ENCODE assay signal across 22 cellular contexts in genomic region chr12:54026640-54027441, GRCh38. TPM values are rescaled to one million over a fixed set of nuclear protein-coding genes. Genes with fewer than 3 reads are reported as not detected.
DNase-seq lines count a peak whose midpoint lies in the region; ATAC-seq, FAIRE-seq and TF ChIP-seq lines count a peak whose summit lies in the region.
"Had no signal": no experiment of that assay in that cellular context is flagged by ENCODE, and none has a peak within 500 bp of the region (broad histone marks: within the 10 kb centered on the region; RNA-seq: fewer than 3 reads in every experiment).

No MANE protein-coding gene starts in this region.

- no peak overlapping the region for H4K5ac ChIP-seq in H1 (ENCODE audit: insufficient read length, low read depth, low read length)

- H3K4me3 ChIP-seq in AG04449 (ENCODE audit: low read depth, low read length) (peak overlapping the region; percentile 39), H1 (ENCODE audit: extremely low read depth in 1 of 4, insufficient read depth in 2 of 4, low read depth in 3 of 4, low read length in 4 of 4) (no peak overlapping the region), ovary (no peak overlapping the region), sigmoid colon (no peak overlapping the region)
- H3K4me3 ChIP-seq: esophagus muscularis mucosa, heart left ventricle, stomach had no signal

- TF ChIP-seq POLR2A in H1 (IDR thresholded peaks at IDR 0.05; ENCODE audit: control extremely low read depth in 1 of 2, low read depth in 2 of 2, low read length in 2 of 2) (no peak), ovary (IDR thresholded peaks at IDR 0.05) (no peak), sigmoid colon (IDR thresholded peaks at IDR 0.05) (no peak)

- H3K9me3 ChIP-seq in H1 (ENCODE audit: insufficient read depth in 2 of 2, low read depth in 1 of 2, low read length in 1 of 2) (no peaks in the 10 kb centered on the region), ovary (no peaks in the 10 kb centered on the region), sigmoid colon (no peaks in the 10 kb centered on the region)
- H3K9me3 ChIP-seq: esophagus muscularis mucosa, heart left ventricle, stomach had no signal

- POLR2A ChIA-PET in AG04449 (lab: Yijun Ruan, JAX) (interaction anchor here (0.5 to 3.9 kb wide), 5 partner anchors 10 to 36 kb away, joined by 3 to 28 read pairs (median 6); partner anchors contain the start of gene HOXC8), H1 (lab: Charles Lee; ENCODE audit: partially characterized antibody) (interaction anchor here (0.6 to 1.1 kb wide), 2 partner anchors 21 to 24 kb away, joined by 3 read pairs; no protein-coding TSS in a partner anchor)

- no peak overlapping the region for H3K56ac ChIP-seq in H1 (replicated peaks; ENCODE audit: insufficient read length, low read depth, low read length)

- intact Hi-C loops in ovary (cut with DNase I) = loop anchor here in 1 of 4 donors (5.0 kb wide), 1 partner anchor 165 kb away; no protein-coding TSS in a partner anchor
- intact Hi-C loops in sigmoid colon (cut with DNase I) = no loop called here

- H3K36me3 ChIP-seq in H1 (ENCODE audit: control insufficient read depth in 2 of 4, insufficient read depth in 4 of 4, low read length in 3 of 4) (peaks cover 0 to 2% (median 0%) of the 10 kb centered on the region in 4 experiments; a peak in 1 of 8 replicates), ovary (no peaks in the 10 kb centered on the region), sigmoid colon (no peaks in the 10 kb centered on the region)
- H3K36me3 ChIP-seq: brain microvascular endothelial cell, esophagus muscularis mucosa, heart left ventricle, stomach had no signal

- no peak overlapping the region for H2AFZ ChIP-seq in H1 (ENCODE audit: low read length)

- peak overlapping the region; percentile 53; the same call in 1 of the 2 replicates for H4K8ac ChIP-seq in H1 (ENCODE audit: extremely low read depth, insufficient read depth, low read length)

- H3K9ac ChIP-seq in H1 (replicated peaks in 1 of 4; ENCODE audit: extremely low read depth in 1 of 4, low read depth in 3 of 4, low read length in 3 of 4) = no peak overlapping the region

- no peaks in the 10 kb centered on the region for H3K23me2 ChIP-seq in H1 (ENCODE audit: low read depth, low read length)

- H2BK5ac ChIP-seq in H1 (ENCODE audit: low read depth, low read length) = no peak overlapping the region

- H2BK120ac ChIP-seq in H1 (replicated peaks; ENCODE audit: low read depth, low read length) = no peak overlapping the region

- H3K4me1 ChIP-seq in H1 (replicated peaks in 1 of 4; ENCODE audit: control insufficient read depth in 3 of 4, insufficient read depth in 4 of 4, low read length in 3 of 4) = peaks cover 0 to 5% (median 2%) of the 10 kb centered on the region in 4 experiments; a peak in 3 of 7 replicates
- H3K4me1 ChIP-seq in ovary (ENCODE audit: insufficient read depth) = peaks cover 14% of the 10 kb centered on the region
- H3K4me1 ChIP-seq in sigmoid colon = peaks cover 0 to 22% (median 17%) of the 10 kb centered on the region in 4 donors

- no peak for DNase-seq in AG04449 (ENCODE audit: low read depth, low spot score)
- peak; percentile 65 to 67 for DNase-seq in NOMO-1 (lab: John Stamatoyannopoulos, UW; ENCODE audit: unreplicated experiment in 2 of 2)
- no peak for DNase-seq in H1 (ENCODE audit: low read depth in 1 of 2, low spot score in 2 of 2)
- peak in 4 of 5 donors; percentile 10 to 36 (median 30) for DNase-seq in ovary
- DNase-seq in sigmoid colon = no peak
- DNase-seq in kidney glomerular epithelial cell (lab: John Stamatoyannopoulos, UW) = no peak
- DNase-seq in endothelial cell (ENCODE audit: low spot score) = no peak
- DNase-seq: activated CD8-positive, alpha-beta memory T cell treated with anti-CD3 and anti-CD28 coated beads, Interleukin-2, amount 50 U/mL, for 48 hours; activated naive CD4-positive, alpha-beta T cell treated with Interleukin-2 at 50 U/mL for 16 hours; brain microvascular endothelial cell; dermis blood vessel endothelial cell; heart left ventricle; KG1; NCI-H1105 treated with DMSO at 0.1 percent for 48 hours; NCI-H2171; SHP77; stomach had no signal

- H3K14ac ChIP-seq in H1 (ENCODE audit: insufficient read length) = no peak overlapping the region

- no peak overlapping the region for H2BK15ac ChIP-seq in H1 (ENCODE audit: low read length)

- no peaks in the 10 kb centered on the region for H3K79me2 ChIP-seq in H1 (ENCODE audit: control insufficient read depth in 1 of 2, insufficient read depth in 2 of 2, low read length in 2 of 2)

- H2BK12ac ChIP-seq in H1 (ENCODE audit: low read depth, low read length) = no peak overlapping the region

- TF ChIP-seq CTCF in AG04449 (IDR thresholded peaks at IDR 0.05; ENCODE audit: insufficient read depth, low read length, missing control alignments) (no peak), H1 (IDR thresholded peaks at IDR 0.05; ENCODE audit: control extremely low read depth in 1 of 3, insufficient read depth in 1 of 3, low read depth in 1 of 3, low read length in 3 of 3) (no peak), ovary (IDR thresholded peaks at IDR 0.05) (no peak), sigmoid colon (IDR thresholded peaks at IDR 0.05) (no peak), endothelial cell (IDR thresholded peaks at IDR 0.05; ENCODE audit: unreplicated experiment) (no peak)

- no peak for FAIRE-seq in H1 (lab: Jason Lieb, UNC)

- no peak for ATAC-seq in GM21390 (IDR thresholded peaks at IDR 0.05; ENCODE audit: unreplicated experiment)
- ATAC-seq: heart left ventricle had no signal

- TF ChIP-seq EP300 in H1 (IDR thresholded peaks at IDR 0.05; ENCODE audit: borderline replicate concordance in 1 of 2, low read depth in 2 of 2, low read length in 2 of 2) = no peak
- TF ChIP-seq EP300 in ovary (IDR thresholded peaks at IDR 0.05) = no peak
- no peak for TF ChIP-seq EP300 in sigmoid colon (IDR thresholded peaks at IDR 0.05)

- CTCF ChIA-PET in AG04449 (lab: Yijun Ruan, JAX) (interaction anchor here (0.9 to 23.4 kb wide), 9 partner anchors 10 to 342 kb away, joined by 3 to 908 read pairs (median 4); partner anchors contain the start of genes HOXC8, HOXC9 and SMUG1), H1 (lab: Charles Lee; ENCODE audit: partially characterized antibody) (interaction anchor here (0.5 to 20.0 kb wide), 11 partner anchors 20 to 470 kb away, joined by 3 to 339 read pairs (median 4); partner anchors contain the start of genes HOXC8, HOXC9 and SMUG1)

- no peak overlapping the region for H3K27ac Mint-ChIP-seq in endothelial cell (ENCODE audit: unreplicated experiment)
- H3K27ac Mint-ChIP-seq: T-helper 2 cell treated with Interferon-gamma antibody and Interleukin-4, amounts not matched to agents 5 μg/mL and 100 μg/mL, for 36 hours had no signal

- no peak overlapping the region for H3K4me3 Mint-ChIP-seq in endothelial cell (ENCODE audit: unreplicated experiment)
- H3K4me3 Mint-ChIP-seq: T-helper 2 cell treated with Interferon-gamma antibody and Interleukin-4, amounts not matched to agents 5 μg/mL and 100 μg/mL, for 36 hours had no signal

- no peak overlapping the region for H2BK20ac ChIP-seq in H1 (ENCODE audit: low read length)

- H4K20me1 ChIP-seq in H1 (replicated peaks in 1 of 2; ENCODE audit: control insufficient read depth in 1 of 2, insufficient read depth in 2 of 2, low read length in 2 of 2) = peaks cover 20 to 22% of the 10 kb centered on the region in 2 experiments

- no peak for TF ChIP-seq RAD21 in H1 (IDR thresholded peaks at IDR 0.05 in 1 of 2, conservative IDR thresholded peaks at IDR 0.05 in 1 of 2; ENCODE audit: low read depth in 2 of 2, low read length in 2 of 2)

- no peaks in the 10 kb centered on the region for H3K9me3 Mint-ChIP-seq in endothelial cell (ENCODE audit: unreplicated experiment)
- H3K9me3 Mint-ChIP-seq: T-helper 2 cell treated with Interferon-gamma antibody and Interleukin-4, amounts not matched to agents 5 μg/mL and 100 μg/mL, for 36 hours had no signal

- no peak overlapping the region for H3K4me2 ChIP-seq in H1 (ENCODE audit: insufficient read depth in 1 of 2, low read depth in 2 of 2, low read length in 2 of 2)

- H3K27ac ChIP-seq in H1 (ENCODE audit: low read depth, low read length) = no peak overlapping the region
- H3K27ac ChIP-seq in ovary = peak overlapping the region in 1 of 2 donors; percentile 95
- H3K27ac ChIP-seq in sigmoid colon = no peak overlapping the region
- H3K27ac ChIP-seq: brain microvascular endothelial cell, esophagus muscularis mucosa, heart left ventricle, stomach had no signal

- no peaks in the 10 kb centered on the region for H3K79me1 ChIP-seq in H1 (ENCODE audit: low read depth, low read length)

- no peak overlapping the region for H3K18ac ChIP-seq in H1 (ENCODE audit: extremely low read depth, low read length)

- H3K4ac ChIP-seq in H1 (replicated peaks; ENCODE audit: insufficient read length, low read depth, low read length) = no peak overlapping the region

- H3K23ac ChIP-seq in H1 (ENCODE audit: insufficient read length) = no peak overlapping the region

- H3K36me3 Mint-ChIP-seq in endothelial cell (ENCODE audit: low read depth, unreplicated experiment) = peaks cover 3% of the 10 kb centered on the region

- no peak overlapping the region for H4K91ac ChIP-seq in H1 (replicated peaks; ENCODE audit: insufficient read length, low read length)

- H3K27me3 ChIP-seq in H1 (replicated peaks in 1 of 4; ENCODE audit: control insufficient read depth in 3 of 4, extremely low read depth in 1 of 4, insufficient read depth in 3 of 4, low read length in 3 of 4) = peaks cover 95 to 100% (median 99%) of the 10 kb centered on the region in 4 experiments
- no peaks in the 10 kb centered on the region for H3K27me3 ChIP-seq in ovary
- peaks cover 59 to 100% (median 100%) of the 10 kb centered on the region in 3 donors for H3K27me3 ChIP-seq in sigmoid colon

- peaks cover 16% of the 10 kb centered on the region for H3K4me1 Mint-ChIP-seq in endothelial cell (ENCODE audit: unreplicated experiment)

- H3K27me3 Mint-ChIP-seq in endothelial cell (ENCODE audit: unreplicated experiment) = peaks cover 47% of the 10 kb centered on the region

- H2AK5ac ChIP-seq in H1 (ENCODE audit: low read depth, low read length) = no peak overlapping the region

- 14% methylated on average over 20 of the region's 22 CpGs; no CpG with 5 or more reads in 1 of the 2 experiments for WGBS in H1 (ENCODE audit: extremely low coverage in 1 of 2, insufficient coverage in 1 of 2, insufficient read length in 1 of 2, insufficient replicate concordance in 2 of 2, low coverage in 1 of 2, low lambda C conversion rate in 2 of 2, missing lambda C conversion rate in 1 of 2), 2 experiments
- WGBS in ovary, 3 donors = 61 to 75% (median 65%) methylated on average over 22 of the region's 22 CpGs
- 6 to 9% methylated on average over 22 of the region's 22 CpGs for WGBS in sigmoid colon, 2 donors

RNA-seq across cellular contexts. Expression of gene HOXC6, which starts 1.4 kb away (rescaled TPM):
- total RNA-seq in H1 (2021; fragmentation: NEBNext Ultra II Directional; extraction: Animal tissue kit (Norgen Biotek cat#: 25700)) = not detected in 2 replicates
- polyA plus RNA-seq in H1 (2011; rRNA removed) (not detected in 2 replicates), ovary (10 to 100 TPM; 23.3 to 37.8 TPM), sigmoid colon (not detected)
- polyA plus RNA-seq in H1 (2011; cell fraction: cytosol; rRNA removed) = not detected
- not detected for polyA plus RNA-seq in H1 (2011; cell fraction: nucleus; rRNA removed)
- not detected in 4 replicates for polyA plus RNA-seq in H1 (2012, experiment 1 of 2)
- polyA plus RNA-seq in H1 (2012, experiment 2 of 2) = not detected
- not detected for polyA plus RNA-seq in H1 (2013, experiment 1 of 2)
- not detected for polyA plus RNA-seq in H1 (2013, experiment 2 of 2)
- polyA minus RNA-seq in H1 (2011; rRNA and poly(A)+ RNA removed) = not detected in 2 replicates
- polyA minus RNA-seq in H1 (2011; cell fraction: cytosol; rRNA and poly(A)+ RNA removed) = not detected
- polyA minus RNA-seq in H1 (2011; cell fraction: nucleus; rRNA and poly(A)+ RNA removed) = not detected
- total RNA-seq in ovary (10 to 100 TPM in 5 of 7 donors, 1 to 10 TPM in 2; 3.9 to 56.1 (median 21.4) TPM), sigmoid colon (not detected), endothelial cell (ENCODE audit: unreplicated experiment) (0.21 TPM)

RNA-seq across cellular contexts. Expression of gene HOXC5, which starts 6.0 kb away (rescaled TPM):
- total RNA-seq in H1 (2021; fragmentation: NEBNext Ultra II Directional; extraction: Animal tissue kit (Norgen Biotek cat#: 25700)) = not detected in 2 replicates
- polyA plus RNA-seq in H1 (2011; rRNA removed) (not detected in 2 replicates), ovary (1 to 10 TPM; 2.1 to 2.2 TPM), sigmoid colon (under 1 TPM in 1 of 3 donors, not detected in 2; 0.03 TPM)
- polyA plus RNA-seq in H1 (2011; cell fraction: cytosol; rRNA removed) = not detected
- polyA plus RNA-seq in H1 (2011; cell fraction: nucleus; rRNA removed) = not detected
- not detected in 4 replicates for polyA plus RNA-seq in H1 (2012, experiment 1 of 2)
- polyA plus RNA-seq in H1 (2012, experiment 2 of 2) = not detected
- polyA plus RNA-seq in H1 (2013, experiment 1 of 2) = not detected
- not detected for polyA plus RNA-seq in H1 (2013, experiment 2 of 2)
- polyA minus RNA-seq in H1 (2011; rRNA and poly(A)+ RNA removed) = not detected in 2 replicates
- not detected for polyA minus RNA-seq in H1 (2011; cell fraction: cytosol; rRNA and poly(A)+ RNA removed)
- not detected for polyA minus RNA-seq in H1 (2011; cell fraction: nucleus; rRNA and poly(A)+ RNA removed)
- total RNA-seq in ovary (10 to 100 TPM in 1 of 7 donors, 1 to 10 TPM in 6; 1.8 to 11.0 (median 3.6) TPM), sigmoid colon (1 to 10 TPM in 1 of 4 donors, not detected in 3; 1.4 TPM), endothelial cell (ENCODE audit: unreplicated experiment) (not detected)
- total RNA-seq: dermis blood vessel endothelial cell, heart left ventricle, mucosa of gallbladder, stomach had no signal
- polyA plus RNA-seq: AG04450, heart left ventricle had no signal

RNA-seq across cellular contexts. Expression of gene HOXC8, which starts 18.1 kb away (rescaled TPM):
- total RNA-seq in H1 (2021; fragmentation: NEBNext Ultra II Directional; extraction: Animal tissue kit (Norgen Biotek cat#: 25700)) = not detected in 2 replicates
- polyA plus RNA-seq in H1 (2011; rRNA removed) = not detected in 2 replicates
- not detected for polyA plus RNA-seq in H1 (2011; cell fraction: cytosol; rRNA removed)
- not detected for polyA plus RNA-seq in H1 (2011; cell fraction: nucleus; rRNA removed)
- polyA plus RNA-seq in H1 (2012, experiment 1 of 2) = 0.09 TPM in 1 of 4 replicates, not detected in the others
- polyA plus RNA-seq in H1 (2012, experiment 2 of 2) = not detected
- not detected for polyA plus RNA-seq in H1 (2013, experiment 1 of 2)
- polyA plus RNA-seq in H1 (2013, experiment 2 of 2) = not detected
- polyA minus RNA-seq in H1 (2011; rRNA and poly(A)+ RNA removed) = not detected in 2 replicates
- polyA minus RNA-seq in H1 (2011; cell fraction: cytosol; rRNA and poly(A)+ RNA removed) = not detected
- not detected for polyA minus RNA-seq in H1 (2011; cell fraction: nucleus; rRNA and poly(A)+ RNA removed)
- 10 to 100 TPM in 1 of 7 donors, 1 to 10 TPM in 5, under 1 TPM in 1; 0.34 to 13.9 (median 7.7) TPM for total RNA-seq in ovary
- polyA plus RNA-seq in ovary = 10 to 100 TPM in 1 of 2 donors, 1 to 10 TPM in 1; 3.2 to 19.4 TPM
- not detected for total RNA-seq in sigmoid colon
- polyA plus RNA-seq in sigmoid colon = 1 to 10 TPM in 1 of 3 donors, not detected in 2; 1.8 TPM
- total RNA-seq in endothelial cell (ENCODE audit: unreplicated experiment) = not detected
- total RNA-seq: dermis blood vessel endothelial cell, esophagus muscularis mucosa, heart left ventricle, mucosa of gallbladder, stomach had no signal
- polyA plus RNA-seq: heart left ventricle had no signal

RNA-seq across cellular contexts. Expression of gene HOXC4, which starts 26.8 kb away (rescaled TPM):
- not detected in 2 replicates for total RNA-seq in H1 (2021; fragmentation: NEBNext Ultra II Directional; extraction: Animal tissue kit (Norgen Biotek cat#: 25700))
- polyA plus RNA-seq in H1 (2011; rRNA removed) = not detected in 2 replicates
- polyA plus RNA-seq in H1 (2011; cell fraction: cytosol; rRNA removed) = not detected
- polyA plus RNA-seq in H1 (2011; cell fraction: nucleus; rRNA removed) = not detected
- not detected in 4 replicates for polyA plus RNA-seq in H1 (2012, experiment 1 of 2)
- polyA plus RNA-seq in H1 (2012, experiment 2 of 2) = not detected
- polyA plus RNA-seq in H1 (2013, experiment 1 of 2) = 0.02 TPM
- polyA plus RNA-seq in H1 (2013, experiment 2 of 2) = 0.02 TPM
- not detected in 2 replicates for polyA minus RNA-seq in H1 (2011; rRNA and poly(A)+ RNA removed)
- polyA minus RNA-seq in H1 (2011; cell fraction: cytosol; rRNA and poly(A)+ RNA removed) = not detected
- not detected for polyA minus RNA-seq in H1 (2011; cell fraction: nucleus; rRNA and poly(A)+ RNA removed)
- total RNA-seq in ovary = 10 to 100 TPM in 5 of 7 donors, 1 to 10 TPM in 2; 3.3 to 21.8 (median 13.1) TPM
- 10 to 100 TPM in 1 of 2 donors, 1 to 10 TPM in 1; 7.9 to 10.9 TPM for polyA plus RNA-seq in ovary
- total RNA-seq in sigmoid colon = 1 to 10 TPM in 1 of 4 donors, under 1 TPM in 2, not detected in 1; 0.66 to 1.2 (median 0.71) TPM
- polyA plus RNA-seq in sigmoid colon = under 1 TPM in 1 of 3 donors, not detected in 2; 0.38 TPM
- total RNA-seq in endothelial cell (ENCODE audit: unreplicated experiment) = not detected
- total RNA-seq: dermis blood vessel endothelial cell had no signal
- polyA plus RNA-seq: AG04450 had no signal

RNA-seq across cellular contexts. Expression of gene HOXC9, which starts 26.9 kb away (rescaled TPM):
- not detected in 2 replicates for total RNA-seq in H1 (2021; fragmentation: NEBNext Ultra II Directional; extraction: Animal tissue kit (Norgen Biotek cat#: 25700))
- not detected in 2 replicates for polyA plus RNA-seq in H1 (2011; rRNA removed)
- polyA plus RNA-seq in H1 (2011; cell fraction: cytosol; rRNA removed) = not detected
- not detected for polyA plus RNA-seq in H1 (2011; cell fraction: nucleus; rRNA removed)
- not detected in 4 replicates for polyA plus RNA-seq in H1 (2012, experiment 1 of 2)
- polyA plus RNA-seq in H1 (2012, experiment 2 of 2) = not detected
- not detected for polyA plus RNA-seq in H1 (2013, experiment 1 of 2)
- not detected for polyA plus RNA-seq in H1 (2013, experiment 2 of 2)
- not detected in 2 replicates for polyA minus RNA-seq in H1 (2011; rRNA and poly(A)+ RNA removed)
- not detected for polyA minus RNA-seq in H1 (2011; cell fraction: cytosol; rRNA and poly(A)+ RNA removed)
- polyA minus RNA-seq in H1 (2011; cell fraction: nucleus; rRNA and poly(A)+ RNA removed) = not detected
- total RNA-seq in ovary = 1 to 10 TPM in 2 of 7 donors, under 1 TPM in 4, not detected in 1; 0.26 to 3.9 (median 0.51) TPM
- 10 to 100 TPM in 1 of 2 donors, 1 to 10 TPM in 1; 3.4 to 15.0 TPM for polyA plus RNA-seq in ovary
- not detected for total RNA-seq in sigmoid colon
- under 1 TPM in 1 of 3 donors, not detected in 2; 0.04 TPM for polyA plus RNA-seq in sigmoid colon
- 0.28 TPM for total RNA-seq in endothelial cell (ENCODE audit: unreplicated experiment)
- total RNA-seq: esophagus muscularis mucosa, heart left ventricle, mucosa of gallbladder, stomach had no signal
- polyA plus RNA-seq: AG04450, heart left ventricle had no signal

Comparison
In these comparisons a context has a peak if more than half of its experiments do, and no peak if none do; other contexts are left out.
1. DNase-seq: peak in NOMO-1 (2 of 2) and ovary (4 of 5); none in AG04449 (single experiment), H1 (0 of 2), sigmoid colon (single experiment), kidney glomerular epithelial cell (single experiment) and endothelial cell (single experiment).